ENCODE assay signal across 1 cellular context in genomic region chr9:131045300-131046092, GRCh38.
TF ChIP-seq lines count a peak whose summit lies in the region.

No MANE protein-coding gene starts in this region.

TF ChIP-seq in endothelial cell of umbilical vein, 7 proteins besides CTCF, POLR2A, EP300 and RAD21:
- TF ChIP-seq EZH2 (IDR thresholded peaks at IDR 0.05; ENCODE audit: borderline replicate concordance, low read depth, low read length, severe bottlenecking) (no peak), MAX (IDR thresholded peaks at IDR 0.05; ENCODE audit: insufficient read depth, insufficient read length) (no peak), GATA2 (IDR thresholded peaks at IDR 0.05; ENCODE audit: insufficient read depth, insufficient read length, low read depth, low read length) (no peak)
